In the genomic region with DNA sequence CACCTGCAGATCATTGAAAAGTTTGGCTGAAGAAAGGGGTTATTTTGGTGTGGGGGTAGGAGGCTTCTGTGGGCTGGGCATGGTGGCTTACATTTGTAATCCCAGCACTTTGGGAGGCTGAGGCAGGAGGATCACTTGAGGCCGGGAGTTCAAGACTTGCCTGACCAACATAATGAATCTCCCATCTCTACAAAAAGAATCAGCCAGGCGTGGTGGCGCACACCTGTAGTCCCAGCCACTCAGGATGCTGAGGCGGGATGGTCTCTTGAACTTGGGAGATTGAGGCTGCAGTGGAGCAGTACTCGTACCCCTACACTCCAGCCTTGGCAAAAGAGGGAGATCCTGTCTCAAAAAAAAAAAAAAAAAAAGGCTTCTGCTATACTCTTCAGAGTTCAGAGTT, we compare ENCODE assay signal across 21 cellular contexts. TPM values are rescaled to one million over a fixed set of nuclear protein-coding genes. Genes with fewer than 3 reads are reported as not detected.
DNase-seq lines count a peak whose midpoint lies in the region; ATAC-seq, FAIRE-seq and TF ChIP-seq lines count a peak whose summit lies in the region.
"Had no signal": no experiment of that assay in that cellular context is flagged by ENCODE, and none has a peak within 500 bp of the region (broad histone marks: within the 10 kb centered on the region; RNA-seq: fewer than 3 reads in every experiment).

No MANE protein-coding gene starts in this region.

- H3K36me3 ChIP-seq in HCT116 (ENCODE audit: control insufficient read depth in 1 of 2, insufficient read depth in 2 of 2, low read length in 2 of 2) (peaks cover 50 to 54% of the 10 kb centered on the region in 2 experiments; a peak in 3 of 4 replicates), K562 (ENCODE audit: control insufficient read depth, insufficient read depth, low read length) (peaks cover 86% of the 10 kb centered on the region)

- no peaks in the 10 kb centered on the region for H3K27me3 Mint-ChIP-seq in activated naive CD4-positive, alpha-beta T cell treated with anti-CD3 and anti-CD28 coated beads for 36 hours (ENCODE audit: low read depth)
- H3K27me3 Mint-ChIP-seq in osteocyte (ENCODE audit: unreplicated experiment) = no peaks in the 10 kb centered on the region
- H3K27me3 Mint-ChIP-seq: IgD-negative memory B cell had no signal

- intact Hi-C loops in activated naive CD4-positive, alpha-beta T cell treated with anti-CD3 and anti-CD28 coated beads for 36 hours (cut with micrococcal nuclease) = no loop called here
- intact Hi-C loops in HCT116 (cut with micrococcal nuclease) = no loop called here
- intact Hi-C loops in K562 (cut with micrococcal nuclease) = no loop called here
- intact Hi-C loops in left ventricle myocardium superior (cut with micrococcal nuclease) = no loop called here

- POLR2A ChIA-PET in HCT116 (lab: Charles Lee) = interaction anchor here (0.6 to 2.4 kb wide), 2 partner anchors 8 to 1128 kb away, joined by 3 to 8 read pairs; no protein-coding TSS in a partner anchor
- POLR2A ChIA-PET in K562 (lab: Yijun Ruan, JAX) = interaction anchor here (0.6 to 10.1 kb wide), 4 partner anchors 9 to 237 kb away, joined by 3 to 184 read pairs (median 4); no protein-coding TSS in a partner anchor

- peaks cover 7% of the 10 kb centered on the region for H3K9me1 ChIP-seq in K562 (ENCODE audit: control insufficient read depth, insufficient read depth, low read length)

- peaks cover 22% of the 10 kb centered on the region for H3K4me1 Mint-ChIP-seq in activated naive CD4-positive, alpha-beta T cell treated with anti-CD3 and anti-CD28 coated beads for 36 hours (ENCODE audit: low read depth)
- peaks cover 28% of the 10 kb centered on the region for H3K4me1 Mint-ChIP-seq in osteocyte (ENCODE audit: unreplicated experiment)

- H3K79me2 ChIP-seq in HCT116 (ENCODE audit: insufficient read depth, low read length) (peaks cover 25% of the 10 kb centered on the region), K562 (ENCODE audit: control insufficient read depth, insufficient read depth, low read length) (peaks cover 20% of the 10 kb centered on the region)

- no peak overlapping the region for H3K4me2 ChIP-seq in HCT116 (ENCODE audit: low read length)
- no peak overlapping the region for H3K4me2 ChIP-seq in K562 (ENCODE audit: insufficient read depth, low read length)

- peaks cover 71% of the 10 kb centered on the region for H3K36me3 Mint-ChIP-seq in activated naive CD4-positive, alpha-beta T cell treated with anti-CD3 and anti-CD28 coated beads for 36 hours (ENCODE audit: low read depth)
- H3K36me3 Mint-ChIP-seq in osteocyte (ENCODE audit: unreplicated experiment) = peaks cover 59% of the 10 kb centered on the region

- RAD21 ChIA-PET in HCT116 (lab: Charles Lee; ENCODE audit: low non-redundant PET in 1 of 2, low total read pairs in 2 of 2, uncharacterized antibody in 2 of 2, unreplicated experiment in 2 of 2) = no interaction called here

- 91% methylated on average over 5 of the region's 5 CpGs for WGBS in K562 (ENCODE audit: insufficient coverage, low coverage, missing lambda C conversion rate)

- H3K4me3 Mint-ChIP-seq in activated naive CD4-positive, alpha-beta T cell treated with anti-CD3 and anti-CD28 coated beads for 36 hours = no peak overlapping the region
- H3K4me3 Mint-ChIP-seq in osteocyte (ENCODE audit: unreplicated experiment) = no peak overlapping the region
- H3K4me3 Mint-ChIP-seq: IgD-negative memory B cell had no signal

- no peak for TF ChIP-seq EP300 in K562 (IDR thresholded peaks at IDR 0.05; ENCODE audit: low read length)

- TF ChIP-seq RAD21 in HCT116 (IDR thresholded peaks at IDR 0.05; ENCODE audit: low read depth) (no peak), K562 (CRISPR knock-in tag; conservative IDR thresholded peaks at IDR 0.05 in 1 of 2, IDR thresholded peaks at IDR 0.05 in 1 of 2) (no peak)

- H3K4me1 ChIP-seq in HCT116 (ENCODE audit: control insufficient read depth in 1 of 2, insufficient read depth in 2 of 2, low read length in 2 of 2) (peaks cover 0 to 6% of the 10 kb centered on the region in 2 experiments; a peak in 2 of 4 replicates), K562 (replicated peaks in 1 of 2; ENCODE audit: control insufficient read depth in 2 of 2, insufficient read depth in 2 of 2, low read length in 2 of 2) (peaks cover 0 to 17% of the 10 kb centered on the region in 2 experiments; a peak in 4 of 5 replicates)

- TF ChIP-seq CTCF in HCT116 (IDR thresholded peaks at IDR 0.05 in 2 of 3, conservative IDR thresholded peaks at IDR 0.05 in 1 of 3; ENCODE audit: borderline replicate concordance in 1 of 3, insufficient read depth in 1 of 3, low read depth in 2 of 3, low read length in 2 of 3) = no peak
- TF ChIP-seq CTCF in K562 (IDR thresholded peaks at IDR 0.05 in 2 of 3, conservative IDR thresholded peaks at IDR 0.05 in 1 of 3; ENCODE audit: insufficient read depth in 2 of 3, low read depth in 1 of 3, low read length in 3 of 3) = no peak
- no peak for TF ChIP-seq CTCF in osteocyte (IDR thresholded peaks at IDR 0.05)

- CTCF ChIA-PET in activated naive CD4-positive, alpha-beta T cell treated with anti-CD3 and anti-CD28 coated beads for 36 hours (lab: Charles Lee) = interaction anchor here (1.8 kb wide), 1 partner anchor 37 kb away, joined by 5 read pairs; no protein-coding TSS in a partner anchor
- CTCF ChIA-PET in HCT116 (lab: Charles Lee) (no interaction called here), K562 (lab: Yijun Ruan, JAX; ENCODE audit: low intra/inter-chr PET ratio) (no interaction called here)

- BruUV-seq in HCT116 (replicated peaks; lab: Mats Ljungman, UMichigan) (no TSS peak), K562 (replicated peaks; lab: Mats Ljungman, UMichigan) (no TSS peak)

- H3K27me3 ChIP-seq in HCT116 (ENCODE audit: insufficient read depth, low read length) = no peaks in the 10 kb centered on the region
- no peaks in the 10 kb centered on the region for H3K27me3 ChIP-seq in K562 (ENCODE audit: control insufficient read depth in 2 of 2, insufficient read depth in 2 of 2, low read length in 2 of 2)

- H4K20me1 ChIP-seq in HCT116 (ENCODE audit: insufficient read depth) (no peaks in the 10 kb centered on the region), K562 (replicated peaks; ENCODE audit: control insufficient read depth, insufficient read depth, low read length) (peaks cover 32% of the 10 kb centered on the region)

- no peak for FAIRE-seq in K562 (lab: Jason Lieb, UNC)
- FAIRE-seq: A204.1 had no signal

- H3K9ac ChIP-seq in HCT116 (ENCODE audit: low read length) (no peak overlapping the region), K562 (ENCODE audit: insufficient read depth in 1 of 2, low read depth in 2 of 2, low read length in 2 of 2) (no peak overlapping the region)

- no peaks in the 10 kb centered on the region for H3K9me3 Mint-ChIP-seq in activated naive CD4-positive, alpha-beta T cell treated with anti-CD3 and anti-CD28 coated beads for 36 hours
- no peaks in the 10 kb centered on the region for H3K9me3 Mint-ChIP-seq in osteocyte (ENCODE audit: unreplicated experiment)
- H3K9me3 Mint-ChIP-seq: IgD-negative memory B cell had no signal

- in situ Hi-C loops in K562 (cut with MboI) = no loop called here

- peak overlapping the region; percentile 55 for H3K27ac Mint-ChIP-seq in activated naive CD4-positive, alpha-beta T cell treated with anti-CD3 and anti-CD28 coated beads for 36 hours
- H3K27ac Mint-ChIP-seq in osteocyte (ENCODE audit: unreplicated experiment) = peak overlapping the region; percentile 1

- H3K9me2 ChIP-seq in HCT116 (ENCODE audit: insufficient read depth) = no peaks in the 10 kb centered on the region

- H3K9me3 ChIP-seq in HCT116 (ENCODE audit: control insufficient read depth in 1 of 2, insufficient read depth in 1 of 2, low read depth in 1 of 2, low read length in 2 of 2) (no peaks in the 10 kb centered on the region), K562 (replicated peaks; ENCODE audit: control insufficient read depth, insufficient read depth, low read depth, low read length) (no peaks in the 10 kb centered on the region)

- no peak for ATAC-seq in HCT116
- no peak for ATAC-seq in K562
- no peak for ATAC-seq in left ventricle myocardium superior

- no peak for DNase-seq in activated naive CD4-positive, alpha-beta T cell treated with anti-CD3 and anti-CD28 coated beads for 36 hours
- no peak for DNase-seq in activated naive CD4-positive, alpha-beta T cell treated with Interleukin-2 at 50 U/mL for 16 hours
- DNase-seq in HCT116 (ENCODE audit: low read depth, low spot score) (no peak), K562 (ENCODE audit: extremely low read depth in 1 of 4, low spot score in 3 of 4) (no peak), osteocyte (ENCODE audit: extremely low spot score, unreplicated experiment) (no peak), nucleus accumbens (lab: John Stamatoyannopoulos, UW) (no peak), left ventricle myocardium superior (no peak)
- no peak for DNase-seq in stimulated activated naive CD4-positive, alpha-beta T cell (lab: John Stamatoyannopoulos, UW)
- DNase-seq: DND-41; GDM1; HCEC 1CT; MV-4-11; NCI-H1417 treated with DMSO at 0.1 percent for 48 hours; NCI-H2029; NCI-H2227 treated with DMSO at 0.1 percent for 48 hours; NCI-H526 treated with DMSO at 0.1 percent for 48 hours; NK-92 treated with Interleukin-12 subunit alpha and Interleukin-12 subunit beta, amount 100 ng/mL, for 24 hours; OCI-M1; RPMI8226 had no signal

- no peak overlapping the region for H2AFZ ChIP-seq in HCT116 (ENCODE audit: low read depth, low read length, poor library complexity, severe bottlenecking)
- no peak overlapping the region for H2AFZ ChIP-seq in K562 (ENCODE audit: low read depth, low read length)

- no peak for TF ChIP-seq POLR2A in HCT116 (IDR thresholded peaks at IDR 0.05; ENCODE audit: borderline replicate concordance, extremely low read depth, insufficient read depth, insufficient read length)
- TF ChIP-seq POLR2A in K562 (conservative IDR thresholded peaks at IDR 0.05) = peak; percentile 12; the same call in 1 of the 2 replicates

- H3K4me3 ChIP-seq in HCT116 (replicated peaks in 1 of 2; ENCODE audit: low read depth in 1 of 2, low read length in 2 of 2) (no peak overlapping the region), K562 (no peak overlapping the region)

- no peak overlapping the region for H3K27ac ChIP-seq in HCT116 (ENCODE audit: low read depth, low read length)
- no peak overlapping the region for H3K27ac ChIP-seq in K562 (ENCODE audit: extremely low read depth, low read depth, low read length)

RNA-seq across cellular contexts. Expression of a gene that starts 7.0 kb away (rescaled TPM):
- total RNA-seq in activated naive CD4-positive, alpha-beta T cell treated with anti-CD3 and anti-CD28 coated beads for 36 hours = 10 to 100 TPM; 44.6 to 45.6 TPM
- total RNA-seq in HCT116 (2021; ENCODE audit: unreplicated experiment) (84.7 TPM), K562 (2014; rRNA removed) (68.2 and 89.9 TPM in 2 replicates), K562 (2014; rRNA removed; fragmentation: Illumina TruSeq; extraction: Trizol) (89.6 and 104 TPM in 2 replicates), K562 (2015; rRNA removed; fragmentation: Illumina TruSeq; extraction: Trizol) (53.7 and 59.1 TPM in 2 replicates), K562 (2021) (56.8 and 61.8 TPM in 2 replicates), osteocyte (89.9 and 95.7 TPM in 2 replicates), left ventricle myocardium superior (22.2 TPM)
- 61.6 and 155 TPM in 2 replicates for polyA plus RNA-seq in HCT116 (2012)
- total RNA-seq in K562 (2011; cell fraction: chromatin; rRNA removed; ENCODE audit: low replicate concordance) = 172 and 185 TPM in 2 replicates
- total RNA-seq in K562 (2011; cell fraction: nucleolus; rRNA removed) = 119 and 124 TPM in 2 replicates
- total RNA-seq in K562 (2011; cell fraction: nucleoplasm; rRNA removed) = 106 and 127 TPM in 2 replicates
- polyA plus RNA-seq in K562 (2011; rRNA removed) (99.0 and 118 TPM in 2 replicates), K562 (2014; fragmentation: Illumina TruSeq; extraction: Trizol) (83.9 and 103 TPM in 2 replicates), K562 (2014; fragmentation: Nextera tagmentation; extraction: Ambion mirVana) (100 to 1,000 TPM; 254 to 272 TPM), K562 (2014; rRNA removed) (87.2 and 127 TPM in 2 replicates)
- 29.5 and 56.7 TPM in 2 replicates for polyA plus RNA-seq in K562 (2011; cell fraction: cytosol; rRNA removed)
- polyA plus RNA-seq in K562 (2011; cell fraction: nucleus; rRNA removed) = 133 and 186 TPM in 2 replicates
- 99.5 and 353 TPM in 2 replicates for polyA plus RNA-seq in K562 (2012)
- 37.2 and 59.6 TPM in 2 replicates for polyA minus RNA-seq in K562 (2011; rRNA and poly(A)+ RNA removed)
- 22.3 and 23.0 TPM in 2 replicates for polyA minus RNA-seq in K562 (2011; cell fraction: cytosol; rRNA and poly(A)+ RNA removed)
- 25.7 and 57.9 TPM in 2 replicates for polyA minus RNA-seq in K562 (2011; cell fraction: nucleus; rRNA and poly(A)+ RNA removed)

RNA-seq across cellular contexts. Expression of a gene that starts 9.4 kb away (rescaled TPM):
- total RNA-seq in activated naive CD4-positive, alpha-beta T cell treated with anti-CD3 and anti-CD28 coated beads for 36 hours = 10 to 100 TPM; 43.5 to 45.5 TPM
- total RNA-seq in HCT116 (2021; ENCODE audit: unreplicated experiment) (70.1 TPM), K562 (2014; rRNA removed) (4.7 and 6.3 TPM in 2 replicates), K562 (2014; rRNA removed; fragmentation: Illumina TruSeq; extraction: Trizol) (2.7 and 3.8 TPM in 2 replicates), K562 (2015; rRNA removed; fragmentation: Illumina TruSeq; extraction: Trizol) (3.6 and 6.1 TPM in 2 replicates), K562 (2021) (46.6 and 54.8 TPM in 2 replicates), osteocyte (104 and 105 TPM in 2 replicates), left ventricle myocardium superior (35.2 TPM)
- 31.0 and 33.2 TPM in 2 replicates for polyA plus RNA-seq in HCT116 (2012)
- total RNA-seq in K562 (2011; cell fraction: chromatin; rRNA removed; ENCODE audit: low replicate concordance) = 77.3 and 118 TPM in 2 replicates
- total RNA-seq in K562 (2011; cell fraction: nucleolus; rRNA removed) = 43.2 and 44.7 TPM in 2 replicates
- total RNA-seq in K562 (2011; cell fraction: nucleoplasm; rRNA removed) = 49.3 and 57.0 TPM in 2 replicates
- polyA plus RNA-seq in K562 (2011; rRNA removed) (2.0 and 6.8 TPM in 2 replicates), K562 (2014; fragmentation: Illumina TruSeq; extraction: Trizol) (14.1 and 20.3 TPM in 2 replicates), K562 (2014; fragmentation: Nextera tagmentation; extraction: Ambion mirVana) (1 to 10 TPM; 2.6 to 2.9 TPM), K562 (2014; rRNA removed) (12.2 and 19.8 TPM in 2 replicates)
- 1.1 and 1.4 TPM in 2 replicates for polyA plus RNA-seq in K562 (2011; cell fraction: cytosol; rRNA removed)
- 25.0 and 38.2 TPM in 2 replicates for polyA plus RNA-seq in K562 (2011; cell fraction: nucleus; rRNA removed)
- 21.1 and 37.7 TPM in 2 replicates for polyA plus RNA-seq in K562 (2012)
- polyA minus RNA-seq in K562 (2011; rRNA and poly(A)+ RNA removed) = 1.7 and 4.1 TPM in 2 replicates
- polyA minus RNA-seq in K562 (2011; cell fraction: cytosol; rRNA and poly(A)+ RNA removed) = 5.2 and 13.3 TPM in 2 replicates
- polyA minus RNA-seq in K562 (2011; cell fraction: nucleus; rRNA and poly(A)+ RNA removed) = 15.5 and 20.1 TPM in 2 replicates

RNA-seq across cellular contexts. Expression of a gene that starts 25.4 kb away (rescaled TPM):
- total RNA-seq in activated naive CD4-positive, alpha-beta T cell treated with anti-CD3 and anti-CD28 coated beads for 36 hours = 100 to 1,000 TPM; 481 to 489 TPM
- total RNA-seq in HCT116 (2021; ENCODE audit: unreplicated experiment) (344 TPM), K562 (2014; rRNA removed) (231 and 232 TPM in 2 replicates), K562 (2014; rRNA removed; fragmentation: Illumina TruSeq; extraction: Trizol) (220 and 245 TPM in 2 replicates), K562 (2015; rRNA removed; fragmentation: Illumina TruSeq; extraction: Trizol) (158 and 169 TPM in 2 replicates), K562 (2021) (339 and 382 TPM in 2 replicates), osteocyte (364 and 401 TPM in 2 replicates), left ventricle myocardium superior (72.7 TPM)
- polyA plus RNA-seq in HCT116 (2012) = 228 and 235 TPM in 2 replicates
- total RNA-seq in K562 (2011; cell fraction: chromatin; rRNA removed; ENCODE audit: low replicate concordance) = 823 and 1,075 TPM in 2 replicates
- total RNA-seq in K562 (2011; cell fraction: nucleolus; rRNA removed) = 517 and 536 TPM in 2 replicates
- 605 and 612 TPM in 2 replicates for total RNA-seq in K562 (2011; cell fraction: nucleoplasm; rRNA removed)
- polyA plus RNA-seq in K562 (2011; rRNA removed) (145 and 271 TPM in 2 replicates), K562 (2014; fragmentation: Illumina TruSeq; extraction: Trizol) (298 and 362 TPM in 2 replicates), K562 (2014; fragmentation: Nextera tagmentation; extraction: Ambion mirVana) (100 to 1,000 TPM; 117 to 168 TPM), K562 (2014; rRNA removed) (221 and 229 TPM in 2 replicates)
- 137 and 183 TPM in 2 replicates for polyA plus RNA-seq in K562 (2011; cell fraction: cytosol; rRNA removed)
- polyA plus RNA-seq in K562 (2011; cell fraction: nucleus; rRNA removed) = 838 and 1,308 TPM in 2 replicates
- 210 and 555 TPM in 2 replicates for polyA plus RNA-seq in K562 (2012)
- polyA minus RNA-seq in K562 (2011; rRNA and poly(A)+ RNA removed) = 171 and 257 TPM in 2 replicates
- 105 and 116 TPM in 2 replicates for polyA minus RNA-seq in K562 (2011; cell fraction: cytosol; rRNA and poly(A)+ RNA removed)
- polyA minus RNA-seq in K562 (2011; cell fraction: nucleus; rRNA and poly(A)+ RNA removed) = 226 and 398 TPM in 2 replicates

RNA-seq across cellular contexts. Expression of a gene that starts 33.6 kb away (rescaled TPM):
- total RNA-seq in activated naive CD4-positive, alpha-beta T cell treated with anti-CD3 and anti-CD28 coated beads for 36 hours = 10 to 100 TPM; 95.9 to 97.9 TPM
- total RNA-seq in HCT116 (2021; ENCODE audit: unreplicated experiment) (0.84 TPM), K562 (2014; rRNA removed) (3.8 and 4.6 TPM in 2 replicates), K562 (2014; rRNA removed; fragmentation: Illumina TruSeq; extraction: Trizol) (3.1 and 4.2 TPM in 2 replicates), K562 (2015; rRNA removed; fragmentation: Illumina TruSeq; extraction: Trizol) (5.1 and 5.8 TPM in 2 replicates), K562 (2021) (5.9 and 6.0 TPM in 2 replicates), osteocyte (1.5 and 2.1 TPM in 2 replicates), left ventricle myocardium superior (5.7 TPM)
- polyA plus RNA-seq in HCT116 (2012) = 0.46 and 0.62 TPM in 2 replicates
- 8.4 and 15.8 TPM in 2 replicates for total RNA-seq in K562 (2011; cell fraction: chromatin; rRNA removed; ENCODE audit: low replicate concordance)
- total RNA-seq in K562 (2011; cell fraction: nucleolus; rRNA removed) = 5.3 and 7.2 TPM in 2 replicates
- 7.3 and 8.5 TPM in 2 replicates for total RNA-seq in K562 (2011; cell fraction: nucleoplasm; rRNA removed)
- polyA plus RNA-seq in K562 (2011; rRNA removed) (6.5 and 22.7 TPM in 2 replicates), K562 (2014; fragmentation: Illumina TruSeq; extraction: Trizol) (5.4 and 6.5 TPM in 2 replicates), K562 (2014; fragmentation: Nextera tagmentation; extraction: Ambion mirVana) (1 to 10 TPM; 1.5 to 2.0 TPM), K562 (2014; rRNA removed) (3.3 and 10.2 TPM in 2 replicates)
- 7.6 and 14.0 TPM in 2 replicates for polyA plus RNA-seq in K562 (2011; cell fraction: cytosol; rRNA removed)
- 53.3 and 109 TPM in 2 replicates for polyA plus RNA-seq in K562 (2011; cell fraction: nucleus; rRNA removed)
- polyA plus RNA-seq in K562 (2012) = 5.2 and 15.6 TPM in 2 replicates
- polyA minus RNA-seq in K562 (2011; rRNA and poly(A)+ RNA removed) = 2.8 and 7.2 TPM in 2 replicates
- polyA minus RNA-seq in K562 (2011; cell fraction: cytosol; rRNA and poly(A)+ RNA removed) = 1.5 and 8.5 TPM in 2 replicates
- polyA minus RNA-seq in K562 (2011; cell fraction: nucleus; rRNA and poly(A)+ RNA removed) = 4.3 and 13.0 TPM in 2 replicates

RNA-seq across cellular contexts. Expression of a gene that starts 33.7 kb away (rescaled TPM):
- 10 to 100 TPM; 65.1 to 71.7 TPM for total RNA-seq in activated naive CD4-positive, alpha-beta T cell treated with anti-CD3 and anti-CD28 coated beads for 36 hours
- total RNA-seq in HCT116 (2021; ENCODE audit: unreplicated experiment) (95.9 TPM), K562 (2014; rRNA removed) (128 and 135 TPM in 2 replicates), K562 (2014; rRNA removed; fragmentation: Illumina TruSeq; extraction: Trizol) (114 and 115 TPM in 2 replicates), K562 (2015; rRNA removed; fragmentation: Illumina TruSeq; extraction: Trizol) (122 and 151 TPM in 2 replicates), K562 (2021) (119 and 129 TPM in 2 replicates), osteocyte (149 and 155 TPM in 2 replicates), left ventricle myocardium superior (89.2 TPM)
- 89.2 and 125 TPM in 2 replicates for polyA plus RNA-seq in HCT116 (2012)
- 253 and 274 TPM in 2 replicates for total RNA-seq in K562 (2011; cell fraction: chromatin; rRNA removed; ENCODE audit: low replicate concordance)
- total RNA-seq in K562 (2011; cell fraction: nucleolus; rRNA removed) = 125 and 135 TPM in 2 replicates
- 180 and 202 TPM in 2 replicates for total RNA-seq in K562 (2011; cell fraction: nucleoplasm; rRNA removed)
- polyA plus RNA-seq in K562 (2011; rRNA removed) (137 and 161 TPM in 2 replicates), K562 (2014; fragmentation: Illumina TruSeq; extraction: Trizol) (255 and 270 TPM in 2 replicates), K562 (2014; fragmentation: Nextera tagmentation; extraction: Ambion mirVana) (10 to 100 TPM; 43.6 to 64.7 TPM), K562 (2014; rRNA removed) (125 and 127 TPM in 2 replicates)
- 125 and 134 TPM in 2 replicates for polyA plus RNA-seq in K562 (2011; cell fraction: cytosol; rRNA removed)
- 140 and 175 TPM in 2 replicates for polyA plus RNA-seq in K562 (2011; cell fraction: nucleus; rRNA removed)
- 98.5 and 216 TPM in 2 replicates for polyA plus RNA-seq in K562 (2012)
- polyA minus RNA-seq in K562 (2011; rRNA and poly(A)+ RNA removed) = 129 and 192 TPM in 2 replicates
- polyA minus RNA-seq in K562 (2011; cell fraction: cytosol; rRNA and poly(A)+ RNA removed) = 103 and 129 TPM in 2 replicates
- polyA minus RNA-seq in K562 (2011; cell fraction: nucleus; rRNA and poly(A)+ RNA removed) = 35.9 and 66.2 TPM in 2 replicates
